In genomic region chr7:156147104-156147503, GRCh38 we compare ENCODE assay signal across 24 cellular contexts.
DNase-seq lines count a peak whose midpoint lies in the region; ATAC-seq lines count a peak whose summit lies in the region.
"Had no signal": no experiment of that assay in that cellular context is flagged by ENCODE, and none has a peak within 500 bp of the region (broad histone marks: within the 10 kb centered on the region; RNA-seq: fewer than 3 reads in every experiment).

No MANE protein-coding gene starts in this region.

- DNase-seq in SW480 (ENCODE audit: low spot score) (peak; percentile 77), left lobe of liver (ENCODE audit: low spot score) (no peak), renal cortical epithelial cell (ENCODE audit: low read depth) (peak; percentile 34), NCI-H524 treated with DMSO at 0.1 percent for 48 hours (lab: John Stamatoyannopoulos, UW) (no peak), SKM-1 treated with dmso at 0.1 percent for 144 hours (lab: John Stamatoyannopoulos, UW; ENCODE audit: unreplicated experiment) (no peak)
- DNase-seq: C1 segment of cervical spinal cord; CD8-positive, alpha-beta memory T cell; DMS153; DND-41; Kasumi-1; MV-4-11; NCI-H1105; NCI-H1436 treated with DMSO at 0.1 percent for 48 hours; NCI-H1930; NCI-H2107; NCI-H446; NCI-H526; NCI-H82; NK-92 treated with Interleukin-12 subunit alpha and Interleukin-12 subunit beta, amount 100 ng/mL, for 24 hours; SHP77 had no signal

- ATAC-seq in left lobe of liver: peak; percentile 47
- no peak for ATAC-seq in HG02840 (IDR thresholded peaks at IDR 0.05; ENCODE audit: low FRiP score, unreplicated experiment)
- no peak for ATAC-seq in HG03354 (IDR thresholded peaks at IDR 0.05; ENCODE audit: poor library complexity, severe bottlenecking, unreplicated experiment)
- ATAC-seq: HCT116, K562 had no signal

Comparison
In these comparisons a context has a peak if more than half of its experiments do, and no peak if none do; other contexts are left out.
1. DNase-seq: peak in SW480 (single experiment) and renal cortical epithelial cell (single experiment); none in left lobe of liver (single experiment), NCI-H524 treated with DMSO at 0.1 percent for 48 hours (single experiment) and SKM-1 treated with dmso at 0.1 percent for 144 hours (single experiment).